ENCODE assay signal across 11 cellular contexts in genomic region chr18:7958081-7958896, GRCh38.
DNase-seq lines count a peak whose midpoint lies in the region; ATAC-seq and TF ChIP-seq lines count a peak whose summit lies in the region.
"Had no signal": no experiment of that assay in that cellular context is flagged by ENCODE, and none has a peak within 500 bp of the region (broad histone marks: within the 10 kb centered on the region; RNA-seq: fewer than 3 reads in every experiment).

No MANE protein-coding gene starts in this region.

- no peak for DNase-seq in AG04449 (ENCODE audit: low read depth, low spot score)
- DNase-seq in T-cell: no peak
- no peak for DNase-seq in fibroblast of pulmonary artery (ENCODE audit: low read depth)
- DNase-seq in GOT3 (lab: John Stamatoyannopoulos, UW): no peak
- no peak for DNase-seq in G401 (ENCODE audit: low spot score)
- no peak for DNase-seq in caudate nucleus (lab: John Stamatoyannopoulos, UW)
- DNase-seq in uterus: no peak
- DNase-seq: amygdala, NCI-H446 treated with DMSO at 0.1 percent for 48 hours, testis had no signal

- intact Hi-C loops in uterus (cut with DNase I; ENCODE audit: low total_unique reads): no loop called here

- no peaks in the 10 kb centered on the region for H3K9me3 Mint-ChIP-seq in T-cell

- H3K27me3 ChIP-seq in uterus: no peaks in the 10 kb centered on the region
- H3K27me3 ChIP-seq: testis had no signal

- no peaks in the 10 kb centered on the region for H3K36me3 ChIP-seq in uterus

- peak overlapping the region; percentile 90 to 93 for H3K27ac Mint-ChIP-seq in T-cell

- H3K27ac ChIP-seq in caudate nucleus (ENCODE audit: low read depth, low read length) (no peak overlapping the region), uterus (no peak overlapping the region)
- H3K27ac ChIP-seq: testis had no signal

- no peak for TF ChIP-seq POLR2A in uterus (IDR thresholded peaks at IDR 0.05)

- peak overlapping the region; percentile 31 for H3K4me3 ChIP-seq in AG04449 (ENCODE audit: low read depth, low read length)
- peak overlapping the region; percentile 20 for H3K4me3 ChIP-seq in fibroblast of pulmonary artery (replicated peaks; ENCODE audit: low read depth, low read length)
- no peak overlapping the region for H3K4me3 ChIP-seq in uterus
- H3K4me3 ChIP-seq: testis had no signal

- in situ Hi-C loops in G401 (cut with HindIII; ENCODE audit: low sequenced_read_pairs): no loop called here

- H3K4me1 ChIP-seq in uterus: no peaks in the 10 kb centered on the region
- H3K4me1 ChIP-seq: testis had no signal

- H3K9me3 ChIP-seq in uterus: no peaks in the 10 kb centered on the region
- H3K9me3 ChIP-seq: testis had no signal

- CTCF ChIA-PET in AG04449 (lab: Yijun Ruan, JAX): no interaction called here
- CTCF ChIA-PET in T-cell (lab: Charles Lee): no interaction called here

- H3K4me1 Mint-ChIP-seq in T-cell: peaks cover 0 to 23% (median 16%) of the 10 kb centered on the region in 3 donors

- peak overlapping the region; percentile 39 to 74 (median 61) for H3K4me3 Mint-ChIP-seq in T-cell

- POLR2A ChIA-PET in AG04449 (lab: Yijun Ruan, JAX): no interaction called here
- POLR2A ChIA-PET in T-cell (lab: Charles Lee): no interaction called here

- no peaks in the 10 kb centered on the region for H3K36me3 Mint-ChIP-seq in T-cell

- ATAC-seq in GM19025 (IDR thresholded peaks at IDR 0.05; ENCODE audit: low read depth, unreplicated experiment) (peak; percentile 59), T-cell (replicated peaks in 1 of 4) (peak in 1 of 4 experiments; percentile 42)

- no peaks in the 10 kb centered on the region for H3K27me3 Mint-ChIP-seq in T-cell

- no peak for TF ChIP-seq CTCF in AG04449 (IDR thresholded peaks at IDR 0.05; ENCODE audit: insufficient read depth, low read length, missing control alignments)
- no peak for TF ChIP-seq CTCF in fibroblast of pulmonary artery (IDR thresholded peaks at IDR 0.05; ENCODE audit: low read length, missing control alignments)
- TF ChIP-seq CTCF in uterus (IDR thresholded peaks at IDR 0.05): no peak

Comparison
In these comparisons a context has a peak if more than half of its experiments do, and no peak if none do; other contexts are left out.
1. H3K4me3 ChIP-seq: peak in AG04449 (single experiment) and fibroblast of pulmonary artery (single experiment); none in uterus (0 of 2).